ENCODE assay signal across 9 cellular contexts in the genomic region with DNA sequence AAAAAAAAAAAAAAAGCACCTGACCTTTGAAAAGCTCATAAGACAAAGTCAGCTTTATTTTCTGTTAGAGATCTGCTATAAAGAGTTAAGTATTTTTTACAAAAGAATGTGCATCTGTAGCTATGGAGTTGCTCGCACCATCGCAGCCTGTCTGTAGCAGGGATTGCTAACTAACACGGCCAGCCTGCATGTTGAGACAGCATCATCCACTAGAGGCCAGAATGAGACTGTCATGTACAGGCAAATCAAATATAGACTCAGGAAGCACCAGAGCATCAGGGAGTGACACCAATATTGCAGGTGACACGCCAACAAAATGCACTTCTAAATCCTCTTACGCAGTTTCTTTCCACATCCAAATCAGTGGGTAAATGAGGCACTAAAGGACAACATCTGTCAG.
DNase-seq lines count a peak whose midpoint lies in the region; ATAC-seq, FAIRE-seq and TF ChIP-seq lines count a peak whose summit lies in the region.
"Had no signal": no experiment of that assay in that cellular context is flagged by ENCODE, and none has a peak within 500 bp of the region (broad histone marks: within the 10 kb centered on the region; RNA-seq: fewer than 3 reads in every experiment).

No MANE protein-coding gene starts in this region.

- H3K27me3 Mint-ChIP-seq in osteocyte (ENCODE audit: unreplicated experiment), result peaks cover 19% of the 10 kb centered on the region

- H3K27ac Mint-ChIP-seq in osteocyte (ENCODE audit: unreplicated experiment), result no peak overlapping the region

- no peaks in the 10 kb centered on the region for H3K36me3 ChIP-seq in KMS-11 (ENCODE audit: insufficient read depth)

- no peaks in the 10 kb centered on the region for H3K4me1 Mint-ChIP-seq in osteocyte (ENCODE audit: unreplicated experiment)
- H3K4me1 Mint-ChIP-seq: central memory CD8-positive, alpha-beta T cell had no signal

- no peak overlapping the region for H2AFZ ChIP-seq in KMS-11 (ENCODE audit: low read depth)

- no peak overlapping the region for H3K4me2 ChIP-seq in KMS-11

- H3K4me3 Mint-ChIP-seq in osteocyte (ENCODE audit: unreplicated experiment), result no peak overlapping the region
- H3K4me3 Mint-ChIP-seq: central memory CD8-positive, alpha-beta T cell had no signal

- peak; percentile 57 for DNase-seq in COR-L47 (lab: John Stamatoyannopoulos, UW)
- DNase-seq in SHP77 treated with DMSO at 0.1 percent for 48 hours (lab: John Stamatoyannopoulos, UW), result peak; percentile 10
- DNase-seq in fibroblast of the conjunctiva (ENCODE audit: low read depth), result peak; percentile 37
- no peak for DNase-seq in osteocyte (ENCODE audit: extremely low spot score, unreplicated experiment)
- no peak for DNase-seq in GM12892 (ENCODE audit: insufficient read length)
- DNase-seq in activated naive CD4-positive, alpha-beta T cell treated with Interleukin-2 at 50 U/mL for 16 hours, result no peak

- TF ChIP-seq POLR2A in GM12892 (IDR thresholded peaks at IDR 0.05; ENCODE audit: low read depth, low read length), result no peak

- no peak for FAIRE-seq in GM12892 (lab: Jason Lieb, UNC)

- H4K20me1 ChIP-seq in KMS-11 (ENCODE audit: insufficient read depth), result no peaks in the 10 kb centered on the region

- no peak for ATAC-seq in GM19395 (IDR thresholded peaks at IDR 0.05; ENCODE audit: unreplicated experiment)

- H3K27ac ChIP-seq in KMS-11, result no peak overlapping the region

- H3K9ac ChIP-seq in KMS-11, result no peak overlapping the region

- H3K27me3 ChIP-seq in KMS-11 (ENCODE audit: insufficient read depth, low read depth), result no peaks in the 10 kb centered on the region

- no peaks in the 10 kb centered on the region for H3K4me1 ChIP-seq in KMS-11 (ENCODE audit: low read depth, poor library complexity, severe bottlenecking)

- H3K9me3 Mint-ChIP-seq in osteocyte (ENCODE audit: unreplicated experiment), result no peaks in the 10 kb centered on the region
- H3K9me3 Mint-ChIP-seq: central memory CD8-positive, alpha-beta T cell had no signal

- TF ChIP-seq CTCF in KMS-11 (conservative IDR thresholded peaks at IDR 0.05; ENCODE audit: low read depth, low read length), result peak; percentile 29; the same call in 1 of the 2 replicates
- TF ChIP-seq CTCF in osteocyte (IDR thresholded peaks at IDR 0.05), result peak; percentile 44

- no peaks in the 10 kb centered on the region for H3K79me2 ChIP-seq in KMS-11 (ENCODE audit: insufficient read depth, low read depth)

- H3K4me3 ChIP-seq in KMS-11 (IDR thresholded peaks at IDR 0.05; ENCODE audit: insufficient read depth, low read depth, low read length), result no peak overlapping the region

- H3K36me3 Mint-ChIP-seq in osteocyte (ENCODE audit: unreplicated experiment), result no peaks in the 10 kb centered on the region

Comparison
In these comparisons a context has a peak if more than half of its experiments do, and no peak if none do; other contexts are left out.
1. DNase-seq: peak in COR-L47 (single experiment), SHP77 treated with DMSO at 0.1 percent for 48 hours (single experiment) and fibroblast of the conjunctiva (single experiment); none in osteocyte (single experiment), GM12892 (single experiment) and activated naive CD4-positive, alpha-beta T cell treated with Interleukin-2 at 50 U/mL for 16 hours (single experiment).